37 cellular contexts compared by ENCODE assay signal in the genomic region with DNA sequence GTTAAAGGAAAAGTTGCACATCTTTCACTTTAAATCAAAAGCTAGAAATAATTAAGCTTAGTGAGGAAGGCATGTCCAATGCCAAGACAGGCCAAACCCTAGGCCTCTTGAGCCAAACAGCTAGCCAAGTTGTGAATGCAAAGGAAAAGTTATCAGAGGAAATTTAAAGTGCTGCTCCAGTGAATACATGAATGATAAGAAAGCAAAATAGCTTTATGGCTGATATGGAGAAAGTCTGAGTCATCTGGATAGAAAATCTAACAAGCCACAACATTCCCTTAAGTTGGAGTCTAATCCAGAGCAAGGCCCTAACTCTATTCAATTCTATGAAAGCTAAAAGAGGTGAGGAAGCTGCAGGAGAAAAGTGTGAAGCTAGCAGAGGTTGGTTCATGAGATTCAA. TPM values are rescaled to one million over a fixed set of nuclear protein-coding genes. Genes with fewer than 3 reads are reported as not detected.
"Had no signal": no experiment of that assay in that cellular context is flagged by ENCODE, and none has a peak within 500 bp of the region (broad histone marks: within the 10 kb centered on the region; RNA-seq: fewer than 3 reads in every experiment).

No MANE protein-coding gene starts in this region.

- H3K9me3 ChIP-seq: adrenal gland, body of pancreas, breast epithelium had no signal

- ATAC-seq: activated CD8-positive, alpha-beta T cell treated with anti-CD3 and anti-CD28 coated beads for 36 hours; activated naive CD4-positive, alpha-beta T cell treated with anti-CD3 and anti-CD28 coated beads, Interleukin-2, amount 50 U/mL, for 72 hours; activated T-cell treated with anti-CD3 and anti-CD28 coated beads, Interleukin-2, amount 50 U/mL, for 4 hours; activated T-cell treated with anti-CD3 and anti-CD28 coated beads, Interleukin-2, amount 50 U/mL, for 72 hours; activated T-helper 17 cell treated with anti-CD3 and anti-CD28 coated beads, Interleukin-2, amount 50 U/mL, for 72 hours; body of pancreas had no signal

- H3K36me3 ChIP-seq: adrenal gland, brain microvascular endothelial cell, breast epithelium, cardiac muscle cell had no signal

- H3K27me3 ChIP-seq: adrenal gland, body of pancreas, brain microvascular endothelial cell, breast epithelium, cardiac muscle cell had no signal

- H3K27ac ChIP-seq: adrenal gland, body of pancreas, brain microvascular endothelial cell, breast epithelium, cardiac muscle cell, VCaP had no signal

- H3K4me1 ChIP-seq: adrenal gland, body of pancreas, breast epithelium had no signal

- DNase-seq: activated B cell treated with CpG ODN at 0.5 μM for 24 hours; activated CD4-positive, alpha-beta memory T cell treated with anti-CD3 and anti-CD28 coated beads for 36 hours; activated CD4-positive, alpha-beta T cell treated with anti-CD3 and anti-CD28 coated beads for 4 hours; activated CD4-positive, alpha-beta T cell treated with anti-CD3 and anti-CD28 coated beads, Interleukin-2, amount 10 ng/mL, durations not matched to agents 24 days and 14 days; activated CD4-positive, alpha-beta T cell treated with anti-CD3 and anti-CD28 coated beads, Interleukin-2, amount 50 U/mL, for 1 hour; activated CD4-positive, alpha-beta T cell treated with anti-CD3 and anti-CD28 coated beads, Interleukin-2, amount 50 U/mL, for 4 hours; activated CD4-positive, CD25-positive, alpha-beta regulatory T cell treated with anti-CD3 and anti-CD28 coated beads, Interleukin-2, amount 50 U/mL, for 72 hours; activated CD8-positive, alpha-beta memory T cell treated with anti-CD3 and anti-CD28 coated beads, Interleukin-2, amount 50 U/mL, for 4 hours; activated CD8-positive, alpha-beta T cell treated with anti-CD3 and anti-CD28 coated beads for 36 hours; activated effector memory CD4-positive, alpha-beta T cell treated with anti-CD3 and anti-CD28 coated beads, Interleukin-2, amount 50 U/mL, for 16 hours; activated gamma-delta T cell treated with Interleukin-2 at 50 U/mL for 16 hours; activated naive CD4-positive, alpha-beta T cell; activated naive CD4-positive, alpha-beta T cell treated with anti-CD3 and anti-CD28 coated beads for 36 hours; activated naive CD4-positive, alpha-beta T cell treated with anti-CD3 and anti-CD28 coated beads, Interleukin-2, amount 50 U/mL, for 16 hours; activated naive CD8-positive, alpha-beta T cell treated with anti-CD3 and anti-CD28 coated beads for 36 hours; activated T-cell treated with anti-CD3 and anti-CD28 coated beads for 4 hours; activated T-cell treated with anti-CD3 and anti-CD28 coated beads, Interleukin-2, amount 50 U/mL, for 1 hour; activated T-cell treated with anti-CD3 and anti-CD28 coated beads, Interleukin-2, amount 50 U/mL, for 4 hours; activated T-cell treated with anti-CD3 and anti-CD28 coated beads, Interleukin-2, amount 50 U/mL, for 72 hours; adrenal gland; amygdala; anterior cingulate cortex; body of pancreas; brain microvascular endothelial cell; caudate nucleus; cerebellar nuclear complex; T-helper 1 cell; T-helper 2 cell; T-helper 9 cell had no signal

- H3K4me3 ChIP-seq: adrenal gland, body of pancreas, breast epithelium, cardiac muscle cell had no signal

RNA-seq across cellular contexts. Expression of a gene that starts 23.8 kb away (rescaled TPM):
- total RNA-seq: activated B cell treated with CpG ODN at 0.5 μM for 24 hours; activated CD4-positive, alpha-beta memory T cell treated with anti-CD3 and anti-CD28 coated beads for 36 hours; activated CD4-positive, alpha-beta T cell treated with anti-CD3 and anti-CD28 coated beads, Interleukin-2, amount 10 ng/mL, durations not matched to agents 24 days and 14 days; activated CD8-positive, alpha-beta memory T cell treated with anti-CD3 and anti-CD28 coated beads for 36 hours; activated CD8-positive, alpha-beta T cell treated with anti-CD3 and anti-CD28 coated beads for 36 hours; activated naive CD4-positive, alpha-beta T cell treated with anti-CD3 and anti-CD28 coated beads for 36 hours; activated naive CD4-positive, alpha-beta T cell treated with anti-CD3 and anti-CD28 coated beads, Interleukin-2, amount 50 U/mL, for 72 hours; activated naive CD8-positive, alpha-beta T cell treated with anti-CD3 and anti-CD28 coated beads for 36 hours; activated T-cell treated with anti-CD3 and anti-CD28 coated beads, Interleukin-2, amount 50 U/mL, for 4 hours; activated T-cell treated with anti-CD3 and anti-CD28 coated beads, Interleukin-2, amount 50 U/mL, for 72 hours; activated T-helper 1 cell treated with anti-CD3 and anti-CD28 coated beads, Interleukin-12 subunit alpha, Interleukin-12 subunit beta, Interleukin-2, Interleukin-4 antibody, amounts not matched to agents 30 ng/mL and 10 ng/mL and 1 ng/mL, durations not matched to agents 14 hours and 24 hours and 36 hours; activated T-helper 17 cell treated with anti-CD3 and anti-CD28 coated beads, Interleukin-2, amount 50 U/mL, for 72 hours; adrenal gland; body of pancreas; chondrocyte had no signal
